ENCODE assay signal across 10 cellular contexts in genomic region chr2:203951366-203951902, GRCh38. TPM values are rescaled to one million over a fixed set of nuclear protein-coding genes. Genes with fewer than 3 reads are reported as not detected.
DNase-seq lines count a peak whose midpoint lies in the region; TF ChIP-seq lines count a peak whose summit lies in the region.
"Had no signal": no experiment of that assay in that cellular context is flagged by ENCODE, and none has a peak within 500 bp of the region (broad histone marks: within the 10 kb centered on the region; RNA-seq: fewer than 3 reads in every experiment).

No MANE protein-coding gene starts in this region.

- no peaks in the 10 kb centered on the region for H3K79me2 ChIP-seq in OCI-LY3 (ENCODE audit: low read length)

- DNase-seq in activated T-cell treated with anti-CD3 and anti-CD28 coated beads, Interleukin-2, amount 50 U/mL, for 1 hour, result peak; percentile 66
- DNase-seq in activated T-cell treated with anti-CD3 and anti-CD28 coated beads for 4 hours (no peak), NCI-H128 (lab: John Stamatoyannopoulos, UW; ENCODE audit: unreplicated experiment) (no peak), BE2C (no peak), globus pallidus (ENCODE audit: low spot score) (no peak)
- DNase-seq in activated effector memory CD4-positive, alpha-beta T cell treated with anti-CD3 and anti-CD28 coated beads, Interleukin-2, amount 50 U/mL, for 16 hours, result peak; percentile 82
- peak; percentile 10 to 52 (median 29) for DNase-seq in stimulated activated naive CD4-positive, alpha-beta T cell (lab: John Stamatoyannopoulos, UW)
- DNase-seq: NCI-H1436 treated with DMSO at 0.1 percent for 48 hours had no signal

- H3K9me3 ChIP-seq in OCI-LY3 (ENCODE audit: insufficient read depth, low read length), result 0 out of 2 replicates have a peak, but pooled peaks cover 9% of the 10 kb centered on the region
- no peaks in the 10 kb centered on the region for H3K9me3 ChIP-seq in BE2C

- peak overlapping the region; percentile 50 for H3K27ac ChIP-seq in OCI-LY3 (ENCODE audit: low read length)

- H3K4me3 ChIP-seq in OCI-LY3 (ENCODE audit: low read length) (peak overlapping the region; percentile 67), BE2C (ENCODE audit: low read depth, low read length) (no peak overlapping the region)

- peak overlapping the region; percentile 70 for H2AFZ ChIP-seq in OCI-LY3 (ENCODE audit: low read depth, low read length)

- H3K9ac ChIP-seq in OCI-LY3 (ENCODE audit: low read length), result peak overlapping the region; percentile 40; the same call in 1 of the 2 replicates

- no peaks in the 10 kb centered on the region for H3K27me3 ChIP-seq in OCI-LY3 (ENCODE audit: low read depth, low read length)
- no peaks in the 10 kb centered on the region for H3K27me3 ChIP-seq in BE2C

- TF ChIP-seq CTCF in OCI-LY3 (IDR thresholded peaks at IDR 0.05; ENCODE audit: low read depth, low read length) (no peak), BE2C (IDR thresholded peaks at IDR 0.05; ENCODE audit: low read depth, low read length) (no peak)

- peak overlapping the region; percentile 82 for H3K4me2 ChIP-seq in OCI-LY3 (ENCODE audit: low read length)

- H4K20me1 ChIP-seq in OCI-LY3 (ENCODE audit: insufficient read depth, low read length), result no peaks in the 10 kb centered on the region

- H3K36me3 ChIP-seq in OCI-LY3 (replicated peaks; ENCODE audit: low read depth, low read length) (no peaks in the 10 kb centered on the region), BE2C (no peaks in the 10 kb centered on the region)

- H3K4me1 ChIP-seq in OCI-LY3 (ENCODE audit: low read length), result peaks cover 44% of the 10 kb centered on the region
- H3K4me1 ChIP-seq in BE2C, result no peaks in the 10 kb centered on the region

RNA-seq across cellular contexts. Expression of gene ICOS, which starts 14.9 kb away (rescaled TPM):
- not detected for polyA plus RNA-seq in BE2C (2012; ENCODE audit: insufficient read depth, insufficient read length, low read depth)
- polyA plus RNA-seq: endothelial cell of umbilical vein had no signal

Comparison
In these comparisons a context has a peak if more than half of its experiments do, and no peak if none do; other contexts are left out.
1. DNase-seq: peak in activated T-cell treated with anti-CD3 and anti-CD28 coated beads, Interleukin-2, amount 50 U/mL, for 1 hour (single experiment), activated effector memory CD4-positive, alpha-beta T cell treated with anti-CD3 and anti-CD28 coated beads, Interleukin-2, amount 50 U/mL, for 16 hours (single experiment) and stimulated activated naive CD4-positive, alpha-beta T cell (6 of 6); none in activated T-cell treated with anti-CD3 and anti-CD28 coated beads for 4 hours (single experiment), NCI-H128 (single experiment), BE2C (single experiment) and globus pallidus (single experiment).